Comparison of ENCODE assay signal across 1 cellular context in the genomic region with DNA sequence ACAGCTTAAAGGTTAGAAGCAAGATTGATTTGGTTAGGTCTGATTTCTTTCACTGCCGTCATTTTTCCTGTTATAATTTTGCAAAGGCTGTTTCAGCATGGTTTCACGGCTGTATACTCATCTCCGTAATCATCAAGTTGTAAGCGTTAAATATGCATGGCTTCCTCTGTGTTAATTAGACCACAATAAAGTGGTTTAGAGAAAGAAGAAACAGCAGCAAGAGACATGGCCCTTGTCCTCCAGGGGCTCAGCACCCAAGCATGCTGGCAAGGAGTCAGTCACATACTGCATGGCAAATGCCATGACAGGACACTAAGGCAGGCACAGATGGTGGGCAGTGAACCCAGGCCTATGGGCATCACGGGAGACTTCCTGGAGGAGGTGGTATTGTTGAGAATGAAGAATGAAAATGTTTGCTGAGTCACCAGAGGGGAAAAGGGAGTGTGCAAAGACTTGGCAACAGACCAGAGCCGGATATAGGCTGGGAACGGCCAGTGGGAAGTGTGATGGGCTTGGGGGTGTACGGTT.
TF ChIP-seq lines count a peak whose summit lies in the region.

No MANE protein-coding gene starts in this region.

TF ChIP-seq in K562, 482 proteins besides CTCF, POLR2A, EP300 and RAD21 (continued from another document):
- peak; percentile 5; the same call in 1 of the 2 replicates for TF ChIP-seq MAFF (IDR thresholded peaks at IDR 0.05; ENCODE audit: low read length)
- TF ChIP-seq COPS2 (conservative IDR thresholded peaks at IDR 0.05): no peak
- no peak for TF ChIP-seq TEAD1 (CRISPR knock-in tag; IDR thresholded peaks at IDR 0.05)
- no peak for TF ChIP-seq PTRF (tag; IDR thresholded peaks at IDR 0.05)
- TF ChIP-seq, protein P1, sequence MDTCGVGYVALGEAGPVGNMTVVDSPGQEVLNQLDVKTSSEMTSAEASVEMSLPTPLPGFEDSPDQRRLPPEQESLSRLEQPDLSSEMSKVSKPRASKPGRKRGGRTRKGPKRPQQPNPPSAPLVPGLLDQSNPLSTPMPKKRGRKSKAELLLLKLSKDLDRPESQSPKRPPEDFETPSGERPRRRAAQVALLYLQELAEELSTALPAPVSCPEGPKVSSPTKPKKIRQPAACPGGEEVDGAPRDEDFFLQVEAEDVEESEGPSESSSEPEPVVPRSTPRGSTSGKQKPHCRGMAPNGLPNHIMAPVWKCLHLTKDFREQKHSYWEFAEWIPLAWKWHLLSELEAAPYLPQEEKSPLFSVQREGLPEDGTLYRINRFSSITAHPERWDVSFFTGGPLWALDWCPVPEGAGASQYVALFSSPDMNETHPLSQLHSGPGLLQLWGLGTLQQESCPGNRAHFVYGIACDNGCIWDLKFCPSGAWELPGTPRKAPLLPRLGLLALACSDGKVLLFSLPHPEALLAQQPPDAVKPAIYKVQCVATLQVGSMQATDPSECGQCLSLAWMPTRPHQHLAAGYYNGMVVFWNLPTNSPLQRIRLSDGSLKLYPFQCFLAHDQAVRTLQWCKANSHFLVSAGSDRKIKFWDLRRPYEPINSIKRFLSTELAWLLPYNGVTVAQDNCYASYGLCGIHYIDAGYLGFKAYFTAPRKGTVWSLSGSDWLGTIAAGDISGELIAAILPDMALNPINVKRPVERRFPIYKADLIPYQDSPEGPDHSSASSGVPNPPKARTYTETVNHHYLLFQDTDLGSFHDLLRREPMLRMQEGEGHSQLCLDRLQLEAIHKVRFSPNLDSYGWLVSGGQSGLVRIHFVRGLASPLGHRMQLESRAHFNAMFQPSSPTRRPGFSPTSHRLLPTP (IDR thresholded peaks at IDR 0.05; ENCODE audit: borderline replicate concordance, extremely low read depth, insufficient read length): peak; percentile 36
- TF ChIP-seq TEAD4 (IDR thresholded peaks at IDR 0.05; ENCODE audit: low read length): no peak
- TF ChIP-seq TEAD4 (CRISPR knock-in tag; IDR thresholded peaks at IDR 0.05; ENCODE audit: borderline replicate concordance): no peak
- TF ChIP-seq, protein P2, sequence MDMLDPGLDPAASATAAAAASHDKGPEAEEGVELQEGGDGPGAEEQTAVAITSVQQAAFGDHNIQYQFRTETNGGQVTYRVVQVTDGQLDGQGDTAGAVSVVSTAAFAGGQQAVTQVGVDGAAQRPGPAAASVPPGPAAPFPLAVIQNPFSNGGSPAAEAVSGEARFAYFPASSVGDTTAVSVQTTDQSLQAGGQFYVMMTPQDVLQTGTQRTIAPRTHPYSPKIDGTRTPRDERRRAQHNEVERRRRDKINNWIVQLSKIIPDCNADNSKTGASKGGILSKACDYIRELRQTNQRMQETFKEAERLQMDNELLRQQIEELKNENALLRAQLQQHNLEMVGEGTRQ (CRISPR knock-in tag; IDR thresholded peaks at IDR 0.05): no peak
- TF ChIP-seq, protein P3, sequence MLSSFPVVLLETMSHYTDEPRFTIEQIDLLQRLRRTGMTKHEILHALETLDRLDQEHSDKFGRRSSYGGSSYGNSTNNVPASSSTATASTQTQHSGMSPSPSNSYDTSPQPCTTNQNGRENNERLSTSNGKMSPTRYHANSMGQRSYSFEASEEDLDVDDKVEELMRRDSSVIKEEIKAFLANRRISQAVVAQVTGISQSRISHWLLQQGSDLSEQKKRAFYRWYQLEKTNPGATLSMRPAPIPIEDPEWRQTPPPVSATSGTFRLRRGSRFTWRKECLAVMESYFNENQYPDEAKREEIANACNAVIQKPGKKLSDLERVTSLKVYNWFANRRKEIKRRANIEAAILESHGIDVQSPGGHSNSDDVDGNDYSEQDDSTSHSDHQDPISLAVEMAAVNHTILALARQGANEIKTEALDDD (IDR thresholded peaks at IDR 0.05): no peak
- no peak for TF ChIP-seq TGIF2 (CRISPR knock-in tag; IDR thresholded peaks at IDR 0.05)
- TF ChIP-seq ZNF23 (CRISPR knock-in tag; IDR thresholded peaks at IDR 0.05): no peak
- TF ChIP-seq EZH2 (IDR thresholded peaks at IDR 0.05; ENCODE audit: borderline replicate concordance, low read depth, low read length): no peak
- TF ChIP-seq, protein P4, sequence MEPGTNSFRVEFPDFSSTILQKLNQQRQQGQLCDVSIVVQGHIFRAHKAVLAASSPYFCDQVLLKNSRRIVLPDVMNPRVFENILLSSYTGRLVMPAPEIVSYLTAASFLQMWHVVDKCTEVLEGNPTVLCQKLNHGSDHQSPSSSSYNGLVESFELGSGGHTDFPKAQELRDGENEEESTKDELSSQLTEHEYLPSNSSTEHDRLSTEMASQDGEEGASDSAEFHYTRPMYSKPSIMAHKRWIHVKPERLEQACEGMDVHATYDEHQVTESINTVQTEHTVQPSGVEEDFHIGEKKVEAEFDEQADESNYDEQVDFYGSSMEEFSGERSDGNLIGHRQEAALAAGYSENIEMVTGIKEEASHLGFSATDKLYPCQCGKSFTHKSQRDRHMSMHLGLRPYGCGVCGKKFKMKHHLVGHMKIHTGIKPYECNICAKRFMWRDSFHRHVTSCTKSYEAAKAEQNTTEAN (CRISPR knock-in tag; IDR thresholded peaks at IDR 0.05): no peak
- TF ChIP-seq MTA1 (IDR thresholded peaks at IDR 0.05; ENCODE audit: borderline replicate concordance): no peak
